Comparison of ENCODE assay signal across 16 cellular contexts in genomic region chr19:11576186-11576585, GRCh38. TPM values are rescaled to one million over a fixed set of nuclear protein-coding genes. Genes with fewer than 3 reads are reported as not detected.
"Had no signal": no experiment of that assay in that cellular context is flagged by ENCODE, and none has a peak within 500 bp of the region (broad histone marks: within the 10 kb centered on the region; RNA-seq: fewer than 3 reads in every experiment).

No MANE protein-coding gene starts in this region.

- H3K9me3 ChIP-seq: gastrocnemius medialis, heart left ventricle, neutrophil had no signal

- H3K27me3 Mint-ChIP-seq: naive B cell; stimulated activated naive CD8-positive, alpha-beta T cell treated with anti-CD3 and anti-CD28 coated beads, Interleukin-15, Interleukin-2, amounts not matched to agents 100 ng/mL and 50 ng/mL, for 24 hours had no signal

- H3K27ac Mint-ChIP-seq: activated naive CD4-positive, alpha-beta T cell treated with anti-CD3 and anti-CD28 coated beads for 36 hours; activated T-helper 2 cell treated with anti-CD3 and anti-CD28 coated beads, Interferon-gamma antibody, Interleukin-2, Interleukin-4, amounts not matched to agents 10 μg/mL and 5 μg/mL and 100 μg/mL, durations not matched to agents 14 hours and 24 hours and 36 hours; endodermal cell; stimulated activated naive CD8-positive, alpha-beta T cell treated with anti-CD3 and anti-CD28 coated beads, Interleukin-15, Interleukin-2, amounts not matched to agents 100 ng/mL and 50 ng/mL, for 24 hours had no signal

- H3K4me3 Mint-ChIP-seq: activated naive CD4-positive, alpha-beta T cell treated with anti-CD3 and anti-CD28 coated beads for 36 hours; endodermal cell; stimulated activated naive CD8-positive, alpha-beta T cell treated with anti-CD3 and anti-CD28 coated beads, Interleukin-15, Interleukin-2, amounts not matched to agents 100 ng/mL and 50 ng/mL, for 24 hours had no signal

- H3K4me1 Mint-ChIP-seq: endodermal cell had no signal

- H3K27ac ChIP-seq: gastrocnemius medialis, neutrophil had no signal

- H3K9me3 Mint-ChIP-seq: activated naive CD4-positive, alpha-beta T cell treated with anti-CD3 and anti-CD28 coated beads for 36 hours; activated T-helper 2 cell treated with anti-CD3 and anti-CD28 coated beads, Interferon-gamma antibody, Interleukin-2, Interleukin-4, amounts not matched to agents 10 μg/mL and 5 μg/mL and 100 μg/mL, durations not matched to agents 14 hours and 24 hours and 36 hours; naive B cell; stimulated activated naive CD8-positive, alpha-beta T cell treated with anti-CD3 and anti-CD28 coated beads, Interleukin-15, Interleukin-2, amounts not matched to agents 100 ng/mL and 50 ng/mL, for 24 hours had no signal

- ATAC-seq: gastrocnemius medialis had no signal

- DNase-seq: activated CD4-positive, alpha-beta T cell treated with anti-CD3 and anti-CD28 coated beads, Interleukin-2, amount 50 U/mL, for 48 hours; activated naive CD4-positive, alpha-beta T cell treated with anti-CD3 and anti-CD28 coated beads for 36 hours; endodermal cell; gastrocnemius medialis; heart left ventricle; left cardiac atrium; naive B cell; posterior cingulate gyrus; stimulated activated CD4-positive, alpha-beta T cell treated with anti-CD3 and anti-CD28 coated beads, Interleukin-4, amount 100 ng/mL, for 24 hours had no signal

- H3K4me1 ChIP-seq: gastrocnemius medialis had no signal

- H3K36me3 Mint-ChIP-seq: naive B cell had no signal

- H3K36me3 ChIP-seq: gastrocnemius medialis, heart left ventricle, neutrophil had no signal

- H3K4me3 ChIP-seq: gastrocnemius medialis, heart left ventricle, skin epidermis had no signal

RNA-seq across cellular contexts. Expression of gene ACP5, which starts 1.3 kb away (rescaled TPM):
- total RNA-seq: astrocyte had no signal

RNA-seq across cellular contexts. Expression of gene CNN1, which starts 37.5 kb away (rescaled TPM):
- total RNA-seq: activated naive CD4-positive, alpha-beta T cell treated with anti-CD3 and anti-CD28 coated beads for 36 hours; activated T-helper 2 cell treated with anti-CD3 and anti-CD28 coated beads, Interferon-gamma antibody, Interleukin-2, Interleukin-4, amounts not matched to agents 10 μg/mL and 5 μg/mL and 100 μg/mL, durations not matched to agents 14 hours and 24 hours and 36 hours; bronchial epithelial cell; dermis microvascular lymphatic vessel endothelial cell had no signal
